ENCODE assay signal across 1 cellular context in the genomic region with DNA sequence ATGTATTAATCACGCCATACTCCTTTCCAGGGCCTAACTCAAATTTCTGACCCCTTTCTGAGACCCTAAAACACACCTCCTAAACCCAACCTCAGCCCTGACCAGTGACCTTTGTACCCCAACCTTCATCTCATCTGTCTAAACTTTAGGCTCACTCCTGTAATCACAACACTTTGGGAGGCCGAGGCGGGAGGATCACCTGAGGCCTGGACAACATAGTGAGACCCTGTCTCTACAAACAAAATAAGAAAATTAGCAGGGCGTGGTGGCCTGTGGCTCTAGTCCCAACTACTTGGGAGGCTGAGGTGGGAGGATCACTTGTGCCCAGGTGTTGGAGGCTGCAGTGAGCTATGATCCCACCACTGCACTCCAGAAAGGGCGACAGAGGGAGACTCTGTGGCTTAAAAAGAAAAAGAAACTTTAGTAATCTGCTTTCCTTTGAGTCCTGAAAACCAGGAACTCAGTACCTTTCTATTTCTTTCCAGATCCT.
TF ChIP-seq lines count a peak whose summit lies in the region.

No MANE protein-coding gene starts in this region.

TF ChIP-seq in H1, 55 proteins besides CTCF, POLR2A, EP300 and RAD21:
- TF ChIP-seq HDAC2 (IDR thresholded peaks at IDR 0.05; ENCODE audit: borderline replicate concordance in 1 of 2, low read depth in 2 of 2, low read length in 2 of 2) (peak in 1 of 2 experiments; percentile 23; a peak in 1 of 4 replicates), CHD7 (IDR thresholded peaks at IDR 0.05; ENCODE audit: insufficient replicate concordance, low read length) (no peak)
